30 cellular contexts compared by ENCODE assay signal in genomic region chr5:31819926-31820516, GRCh38.
DNase-seq lines count a peak whose midpoint lies in the region; ATAC-seq, FAIRE-seq and TF ChIP-seq lines count a peak whose summit lies in the region.
"Had no signal": no experiment of that assay in that cellular context is flagged by ENCODE, and none has a peak within 500 bp of the region (broad histone marks: within the 10 kb centered on the region; RNA-seq: fewer than 3 reads in every experiment).

No MANE protein-coding gene starts in this region.

- H3K27ac ChIP-seq in K562 (ENCODE audit: extremely low read depth, low read depth, low read length) (no peak overlapping the region), thyroid gland (no peak overlapping the region)
- H3K27ac ChIP-seq: breast epithelium, epithelial cell of prostate, left ventricle myocardium inferior, testis had no signal

- H3K4me2 ChIP-seq in K562 (ENCODE audit: insufficient read depth, low read length) = no peak overlapping the region

- H3K27me3 ChIP-seq in K562 (ENCODE audit: control insufficient read depth in 2 of 2, insufficient read depth in 2 of 2, low read length in 2 of 2) (peaks cover 0 to 4% of the 10 kb centered on the region in 2 experiments; a peak in 1 of 5 replicates), thyroid gland (no peaks in the 10 kb centered on the region)
- H3K27me3 ChIP-seq: breast epithelium, testis had no signal

- BruUV-seq in K562 (replicated peaks; lab: Mats Ljungman, UMichigan) = no TSS peak

- CTCF ChIA-PET in K562 (lab: Yijun Ruan, JAX; ENCODE audit: low intra/inter-chr PET ratio) = no interaction called here

- H3K9me3 ChIP-seq in K562 (replicated peaks; ENCODE audit: control insufficient read depth, insufficient read depth, low read depth, low read length) (no peaks in the 10 kb centered on the region), thyroid gland (no peaks in the 10 kb centered on the region)
- H3K9me3 ChIP-seq: breast epithelium, left ventricle myocardium inferior, testis had no signal

- POLR2A ChIA-PET in K562 (lab: Yijun Ruan, JAX) = interaction anchor here (1.0 kb wide), 1 partner anchor 142 kb away, joined by 3 read pairs; no protein-coding TSS in a partner anchor

- no peaks in the 10 kb centered on the region for H3K9me1 ChIP-seq in K562 (ENCODE audit: control insufficient read depth, insufficient read depth, low read length)

- in situ Hi-C loops in K562 (cut with MboI) = loop anchor here (5.0 to 10.0 kb wide), 2 partner anchors 267 to 795 kb away; no protein-coding TSS in a partner anchor

- FAIRE-seq in K562 (lab: Jason Lieb, UNC) = no peak
- FAIRE-seq: A204.1, D721Med, H54 had no signal

- no peak for TF ChIP-seq EP300 in K562 (IDR thresholded peaks at IDR 0.05; ENCODE audit: low read length)

- no peak for TF ChIP-seq POLR2A in K562 (conservative IDR thresholded peaks at IDR 0.05)
- no peak for TF ChIP-seq POLR2A in thyroid gland (IDR thresholded peaks at IDR 0.05)

- H2AFZ ChIP-seq in K562 (ENCODE audit: low read depth, low read length) = no peak overlapping the region

- H3K9me3 Mint-ChIP-seq in activated T-helper 2 cell treated with anti-CD3 and anti-CD28 coated beads, Interferon-gamma antibody, Interleukin-2, Interleukin-4, amounts not matched to agents 10 μg/mL and 5 μg/mL and 100 μg/mL, durations not matched to agents 14 hours and 24 hours and 36 hours = no peaks in the 10 kb centered on the region
- H3K9me3 Mint-ChIP-seq: activated CD8-positive, alpha-beta T cell treated with anti-CD3 and anti-CD28 coated beads for 36 hours; activated naive CD4-positive, alpha-beta T cell treated with anti-CD3 and anti-CD28 coated beads, Interleukin-2, amount 50 U/mL, for 24 hours; CD4-positive, alpha-beta memory T cell; stimulated activated naive CD8-positive, alpha-beta T cell treated with anti-CD3 and anti-CD28 coated beads, Interleukin-15, Interleukin-2, amounts not matched to agents 100 ng/mL and 50 ng/mL, for 24 hours; T-helper 2 cell treated with Interferon-gamma antibody and Interleukin-4, amounts not matched to agents 5 μg/mL and 100 μg/mL, for 36 hours had no signal

- H3K4me3 Mint-ChIP-seq in activated T-helper 2 cell treated with anti-CD3 and anti-CD28 coated beads, Interferon-gamma antibody, Interleukin-2, Interleukin-4, amounts not matched to agents 10 μg/mL and 5 μg/mL and 100 μg/mL, durations not matched to agents 14 hours and 24 hours and 36 hours (ENCODE audit: low read depth) = no peak overlapping the region
- H3K4me3 Mint-ChIP-seq: activated CD8-positive, alpha-beta T cell treated with anti-CD3 and anti-CD28 coated beads for 36 hours; activated naive CD4-positive, alpha-beta T cell treated with anti-CD3 and anti-CD28 coated beads, Interleukin-2, amount 50 U/mL, for 24 hours; CD4-positive, alpha-beta memory T cell; stimulated activated naive CD8-positive, alpha-beta T cell treated with anti-CD3 and anti-CD28 coated beads, Interleukin-15, Interleukin-2, amounts not matched to agents 100 ng/mL and 50 ng/mL, for 24 hours; T-helper 2 cell treated with Interferon-gamma antibody and Interleukin-4, amounts not matched to agents 5 μg/mL and 100 μg/mL, for 36 hours had no signal

- H3K27me3 Mint-ChIP-seq in activated T-helper 2 cell treated with anti-CD3 and anti-CD28 coated beads, Interferon-gamma antibody, Interleukin-2, Interleukin-4, amounts not matched to agents 10 μg/mL and 5 μg/mL and 100 μg/mL, durations not matched to agents 14 hours and 24 hours and 36 hours (ENCODE audit: low read depth) = peaks cover 4% of the 10 kb centered on the region

- no peaks in the 10 kb centered on the region for H3K4me1 Mint-ChIP-seq in activated T-helper 2 cell treated with anti-CD3 and anti-CD28 coated beads, Interferon-gamma antibody, Interleukin-2, Interleukin-4, amounts not matched to agents 10 μg/mL and 5 μg/mL and 100 μg/mL, durations not matched to agents 14 hours and 24 hours and 36 hours (ENCODE audit: low read depth)
- H3K4me1 Mint-ChIP-seq: activated naive CD4-positive, alpha-beta T cell treated with anti-CD3 and anti-CD28 coated beads, Interleukin-2, amount 50 U/mL, for 24 hours; CD4-positive, alpha-beta memory T cell had no signal

- ATAC-seq in K562 (no peak), GM18909 (IDR thresholded peaks at IDR 0.05; ENCODE audit: poor library complexity, unreplicated experiment) (no peak)
- ATAC-seq: activated CD8-positive, alpha-beta T cell treated with anti-CD3 and anti-CD28 coated beads for 36 hours; Panc1 had no signal

- no peaks in the 10 kb centered on the region for H3K4me1 ChIP-seq in K562 (replicated peaks in 1 of 2; ENCODE audit: control insufficient read depth in 2 of 2, insufficient read depth in 2 of 2, low read length in 2 of 2)
- H3K4me1 ChIP-seq in thyroid gland = no peaks in the 10 kb centered on the region
- H3K4me1 ChIP-seq: breast epithelium, testis had no signal

- no peaks in the 10 kb centered on the region for H4K20me1 ChIP-seq in K562 (replicated peaks; ENCODE audit: control insufficient read depth, insufficient read depth, low read length)

- no peaks in the 10 kb centered on the region for H3K36me3 Mint-ChIP-seq in activated T-helper 2 cell treated with anti-CD3 and anti-CD28 coated beads, Interferon-gamma antibody, Interleukin-2, Interleukin-4, amounts not matched to agents 10 μg/mL and 5 μg/mL and 100 μg/mL, durations not matched to agents 14 hours and 24 hours and 36 hours (ENCODE audit: low read depth)
- H3K36me3 Mint-ChIP-seq: activated naive CD4-positive, alpha-beta T cell treated with anti-CD3 and anti-CD28 coated beads, Interleukin-2, amount 50 U/mL, for 24 hours; CD4-positive, alpha-beta memory T cell had no signal

- no peak for TF ChIP-seq RAD21 in K562 (CRISPR knock-in tag; conservative IDR thresholded peaks at IDR 0.05 in 1 of 2, IDR thresholded peaks at IDR 0.05 in 1 of 2)

- H3K36me3 ChIP-seq in K562 (ENCODE audit: control insufficient read depth, insufficient read depth, low read length) = no peaks in the 10 kb centered on the region
- no peaks in the 10 kb centered on the region for H3K36me3 ChIP-seq in thyroid gland
- H3K36me3 ChIP-seq: breast epithelium, left ventricle myocardium inferior had no signal

- DNase-seq in NCI-H2227 (lab: John Stamatoyannopoulos, UW; ENCODE audit: unreplicated experiment) (peak; percentile 46), NCI-H2227 treated with DMSO at 0.1 percent for 48 hours (lab: John Stamatoyannopoulos, UW) (no peak), NCI-H524 (lab: John Stamatoyannopoulos, UW) (peak; percentile 11 to 48), K562 (ENCODE audit: extremely low read depth in 1 of 4, low spot score in 3 of 4) (no peak), NCI-H1105 (lab: John Stamatoyannopoulos, UW) (no peak), thyroid gland (no peak)
- no peak for DNase-seq in activated T-helper 2 cell treated with anti-CD3 and anti-CD28 coated beads, Interferon-gamma antibody, Interleukin-2, Interleukin-4, amounts not matched to agents 10 μg/mL and 5 μg/mL and 100 μg/mL, durations not matched to agents 14 hours and 24 hours and 36 hours (ENCODE audit: low spot score)
- DNase-seq: activated CD8-positive, alpha-beta T cell treated with anti-CD3 and anti-CD28 coated beads for 36 hours; amygdala; CD4-positive, alpha-beta memory T cell; effector CD4-positive, alpha-beta T cell; islet precursor cell; left ventricle myocardium inferior; MV-4-11; NCI-H2107; NCI-H526; right cardiac atrium; SHP77; stimulated activated CD8-positive, alpha-beta memory T cell treated with anti-CD3 and anti-CD28 coated beads, Interleukin-4, amount 100 ng/mL, for 48 hours; testis had no signal

- TF ChIP-seq CTCF in K562 (IDR thresholded peaks at IDR 0.05 in 2 of 3, conservative IDR thresholded peaks at IDR 0.05 in 1 of 3; ENCODE audit: insufficient read depth in 2 of 3, low read depth in 1 of 3, low read length in 3 of 3) (no peak), thyroid gland (IDR thresholded peaks at IDR 0.05) (no peak)

- no peak overlapping the region for H3K4me3 ChIP-seq in K562
- H3K4me3 ChIP-seq in thyroid gland (replicated peaks in 1 of 3) = no peak overlapping the region
- H3K4me3 ChIP-seq: breast epithelium, left ventricle myocardium inferior, testis had no signal

- no peaks in the 10 kb centered on the region for H3K79me2 ChIP-seq in K562 (ENCODE audit: control insufficient read depth, insufficient read depth, low read length)

- intact Hi-C loops in K562 (cut with micrococcal nuclease) (loop anchor here (10.0 kb wide), 1 partner anchor 795 kb away; no protein-coding TSS in a partner anchor), thyroid gland (cut with DNase I) (no loop called here)
- intact Hi-C loops in activated T-helper 2 cell treated with anti-CD3 and anti-CD28 coated beads, Interferon-gamma antibody, Interleukin-2, Interleukin-4, amounts not matched to agents 10 μg/mL and 5 μg/mL and 100 μg/mL, durations not matched to agents 14 hours and 24 hours and 36 hours (cut with micrococcal nuclease) = no loop called here

- H3K9ac ChIP-seq in K562 (ENCODE audit: insufficient read depth in 1 of 2, low read depth in 2 of 2, low read length in 2 of 2) = no peak overlapping the region

- no peak overlapping the region for H3K27ac Mint-ChIP-seq in activated T-helper 2 cell treated with anti-CD3 and anti-CD28 coated beads, Interferon-gamma antibody, Interleukin-2, Interleukin-4, amounts not matched to agents 10 μg/mL and 5 μg/mL and 100 μg/mL, durations not matched to agents 14 hours and 24 hours and 36 hours
- H3K27ac Mint-ChIP-seq: activated CD8-positive, alpha-beta T cell treated with anti-CD3 and anti-CD28 coated beads for 36 hours; activated naive CD4-positive, alpha-beta T cell treated with anti-CD3 and anti-CD28 coated beads, Interleukin-2, amount 50 U/mL, for 24 hours; CD4-positive, alpha-beta memory T cell; stimulated activated naive CD8-positive, alpha-beta T cell treated with anti-CD3 and anti-CD28 coated beads, Interleukin-15, Interleukin-2, amounts not matched to agents 100 ng/mL and 50 ng/mL, for 24 hours; T-helper 2 cell treated with Interferon-gamma antibody and Interleukin-4, amounts not matched to agents 5 μg/mL and 100 μg/mL, for 36 hours had no signal

- 1% methylated on average over 4 of the region's 4 CpGs for WGBS in K562 (ENCODE audit: insufficient coverage, low coverage, missing lambda C conversion rate)
- 78 to 80% methylated on average over 4 of the region's 4 CpGs for WGBS in thyroid gland, 2 donors

TF ChIP-seq in K562, 482 proteins besides CTCF, POLR2A, EP300 and RAD21 (continues in another document):
- no peak for TF ChIP-seq TOE1 (IDR thresholded peaks at IDR 0.05; ENCODE audit: borderline replicate concordance)
- no peak for TF ChIP-seq TOE1 (CRISPR knock-in tag; IDR thresholded peaks at IDR 0.05; ENCODE audit: borderline replicate concordance, low read depth)

Comparison
In these comparisons a context has a peak if more than half of its experiments do, and no peak if none do; other contexts are left out.
1. DNase-seq: peak in NCI-H2227 (single experiment) and NCI-H524 (2 of 2); none in NCI-H2227 treated with DMSO at 0.1 percent for 48 hours (single experiment), K562 (0 of 4), activated T-helper 2 cell treated with anti-CD3 and anti-CD28 coated beads, Interferon-gamma antibody, Interleukin-2, Interleukin-4, amounts not matched to agents 10 μg/mL and 5 μg/mL and 100 μg/mL, durations not matched to agents 14 hours and 24 hours and 36 hours (single experiment), NCI-H1105 (single experiment) and thyroid gland (0 of 2).